9 cellular contexts compared by ENCODE assay signal in the genomic region with DNA sequence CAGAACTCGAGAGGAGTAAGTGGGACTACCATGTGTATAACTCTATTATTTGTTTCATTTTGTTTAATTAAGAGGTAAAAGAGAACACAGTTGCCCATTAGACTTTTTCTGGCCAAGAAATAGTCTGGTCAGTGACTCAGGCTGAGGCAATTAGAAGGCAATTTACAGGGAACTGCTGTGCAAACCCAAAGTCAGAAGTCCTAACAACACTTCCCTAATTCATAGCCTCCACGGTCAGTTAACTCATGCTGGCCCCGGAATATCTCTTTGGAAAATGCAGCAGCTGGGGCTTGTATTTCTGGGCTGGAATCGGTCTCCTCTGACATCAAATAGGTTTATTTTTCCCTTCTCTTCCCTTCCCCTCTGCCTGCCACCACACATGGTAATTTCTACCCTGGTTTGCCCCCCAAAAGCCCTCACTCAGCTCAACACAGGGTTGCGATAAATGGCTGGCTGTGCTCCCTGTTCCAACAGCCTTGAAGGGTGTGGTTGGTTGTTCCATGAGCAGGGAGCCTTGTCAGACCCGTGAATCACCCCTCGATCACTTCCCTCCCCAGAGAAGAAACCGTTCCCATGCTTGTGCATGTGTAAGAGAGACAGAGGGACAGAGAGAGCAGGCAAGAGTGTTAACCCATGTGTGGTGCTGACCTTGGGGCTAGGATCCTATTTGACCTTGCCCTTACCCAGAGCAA. TPM values are rescaled to one million over a fixed set of nuclear protein-coding genes. Genes with fewer than 3 reads are reported as not detected.
DNase-seq lines count a peak whose midpoint lies in the region; ATAC-seq and TF ChIP-seq lines count a peak whose summit lies in the region.
"Had no signal": no experiment of that assay in that cellular context is flagged by ENCODE, and none has a peak within 500 bp of the region (broad histone marks: within the 10 kb centered on the region; RNA-seq: fewer than 3 reads in every experiment).

No MANE protein-coding gene starts in this region.

- peaks cover 5% of the 10 kb centered on the region for H3K36me3 Mint-ChIP-seq in neural crest cell (ENCODE audit: low read depth)

- H3K9me3 Mint-ChIP-seq in neural crest cell: no peaks in the 10 kb centered on the region

- no peaks in the 10 kb centered on the region for H3K27me3 ChIP-seq in Peyer's patch
- H3K27me3 ChIP-seq in esophagus squamous epithelium: no peaks in the 10 kb centered on the region

- peaks cover 73% of the 10 kb centered on the region for H3K4me1 Mint-ChIP-seq in neural crest cell

- H3K9me3 ChIP-seq in Peyer's patch (no peaks in the 10 kb centered on the region), esophagus squamous epithelium (no peaks in the 10 kb centered on the region)

- ATAC-seq in GM21447 (IDR thresholded peaks at IDR 0.05; ENCODE audit: unreplicated experiment) (no peak), HG03039 (IDR thresholded peaks at IDR 0.05; ENCODE audit: unreplicated experiment) (no peak)

- peak overlapping the region; percentile 27 for H3K4me3 Mint-ChIP-seq in neural crest cell

- H3K4me3 ChIP-seq in Peyer's patch (no peak overlapping the region), esophagus squamous epithelium (peak overlapping the region in 1 of 4 donors; percentile 24)

- intact Hi-C loops in esophagus squamous epithelium (cut with DNase I): loop anchor here (10.0 kb wide), 1 partner anchor 65 kb away; no protein-coding TSS in a partner anchor

- peak overlapping the region; percentile 54 to 76 (median 61) for H3K27ac ChIP-seq in Peyer's patch
- peak overlapping the region; percentile 61 to 91 (median 72) for H3K27ac ChIP-seq in esophagus squamous epithelium

- no peak for TF ChIP-seq POLR2A in Peyer's patch (IDR thresholded peaks at IDR 0.05)
- no peak for TF ChIP-seq POLR2A in esophagus squamous epithelium (IDR thresholded peaks at IDR 0.05)

- H3K27ac Mint-ChIP-seq in neural crest cell (ENCODE audit: unreplicated experiment): no peak overlapping the region

- TF ChIP-seq CTCF in Peyer's patch (IDR thresholded peaks at IDR 0.05) (no peak), esophagus squamous epithelium (IDR thresholded peaks at IDR 0.05) (no peak), neural crest cell (conservative IDR thresholded peaks at IDR 0.05) (no peak)

- peak; percentile 82 for DNase-seq in AG20443 (ENCODE audit: low spot score)
- DNase-seq in Peyer's patch: no peak
- no peak for DNase-seq in esophagus squamous epithelium (lab: John Stamatoyannopoulos, UW)
- no peak for DNase-seq in neural crest cell (ENCODE audit: low read depth, low spot score)
- DNase-seq in COLO668 (lab: John Stamatoyannopoulos, UW; ENCODE audit: unreplicated experiment): no peak
- DNase-seq in activated CD8-positive, alpha-beta memory T cell treated with anti-CD3 and anti-CD28 coated beads for 24 hours: no peak
- DNase-seq: stimulated activated CD4-positive, alpha-beta T cell treated with anti-CD3 and anti-CD28 coated beads, Interleukin-1b, Interleukin-23, amount 100 ng/mL, for 48 hours had no signal

- H3K4me1 ChIP-seq in Peyer's patch (peaks cover 5 to 75% (median 13%) of the 10 kb centered on the region in 4 donors), esophagus squamous epithelium (peaks cover 31 to 91% (median 61%) of the 10 kb centered on the region in 3 donors)

- no peaks in the 10 kb centered on the region for H3K36me3 ChIP-seq in Peyer's patch
- no peaks in the 10 kb centered on the region for H3K36me3 ChIP-seq in esophagus squamous epithelium

- 24 to 41% methylated on average over 6 to 8 of the region's 8 CpGs for WGBS in esophagus squamous epithelium, 2 donors

- peaks cover 5% of the 10 kb centered on the region for H3K27me3 Mint-ChIP-seq in neural crest cell (ENCODE audit: low read depth)

RNA-seq across cellular contexts. Expression of a gene that starts 5.3 kb away (rescaled TPM):
- total RNA-seq in Peyer's patch (10 to 100 TPM; 12.1 to 68.5 (median 21.7) TPM), esophagus squamous epithelium (10 to 100 TPM; 25.1 to 57.8 (median 42.7) TPM), neural crest cell (22.8 and 23.2 TPM in 2 replicates)
